In genomic region chr14:105377555-105378182, GRCh38 we compare ENCODE assay signal across 21 cellular contexts. TPM values are rescaled to one million over a fixed set of nuclear protein-coding genes. Genes with fewer than 3 reads are reported as not detected.
"Had no signal": no experiment of that assay in that cellular context is flagged by ENCODE, and none has a peak within 500 bp of the region (broad histone marks: within the 10 kb centered on the region; RNA-seq: fewer than 3 reads in every experiment).

No MANE protein-coding gene starts in this region.

- H3K27ac Mint-ChIP-seq: activated CD8-positive, alpha-beta memory T cell treated with anti-CD3 and anti-CD28 coated beads, Interleukin-2, amount 10 ng/mL, durations not matched to agents 7 days and 5 days; activated naive CD8-positive, alpha-beta T cell treated with anti-CD3 and anti-CD28 coated beads for 36 hours; naive B cell; stimulated activated memory B cell treated with anti-CD40 and anti-IgM and Interleukin-4, amounts not matched to agents 10 μg/mL and 1 μg/mL and 100 μg/mL, for 72 hours had no signal

- H3K27ac ChIP-seq: foreskin keratinocyte, left ventricle myocardium inferior, neutrophil, parathyroid adenoma, sigmoid colon, thoracic aorta, upper lobe of right lung, VCaP had no signal

- H2AFZ ChIP-seq: parathyroid adenoma had no signal

- H3K9me3 ChIP-seq: left ventricle myocardium inferior, mucosa of descending colon, neutrophil, sigmoid colon, thoracic aorta, upper lobe of right lung had no signal

- H3K4me3 Mint-ChIP-seq: activated CD8-positive, alpha-beta memory T cell treated with anti-CD3 and anti-CD28 coated beads, Interleukin-2, amount 10 ng/mL, durations not matched to agents 7 days and 5 days; activated naive CD8-positive, alpha-beta T cell treated with anti-CD3 and anti-CD28 coated beads for 36 hours; activated T-helper 17 cell treated with anti-CD3 and anti-CD28 coated beads, Interleukin-2, amount 50 U/mL, for 72 hours; naive B cell; stimulated activated memory B cell treated with anti-CD40 and anti-IgM and Interleukin-4, amounts not matched to agents 10 μg/mL and 1 μg/mL and 100 μg/mL, for 72 hours had no signal

- H3K36me3 Mint-ChIP-seq: activated CD8-positive, alpha-beta memory T cell treated with anti-CD3 and anti-CD28 coated beads, Interleukin-2, amount 10 ng/mL, durations not matched to agents 7 days and 5 days; activated naive CD8-positive, alpha-beta T cell treated with anti-CD3 and anti-CD28 coated beads for 36 hours; naive B cell had no signal

- DNase-seq: activated CD4-positive, alpha-beta T cell treated with anti-CD3 and anti-CD28 coated beads, Interleukin-2, amount 50 U/mL, for 48 hours; activated CD8-positive, alpha-beta memory T cell treated with anti-CD3 and anti-CD28 coated beads, Interleukin-2, amount 10 ng/mL, durations not matched to agents 7 days and 5 days; activated naive CD4-positive, alpha-beta T cell; activated naive CD8-positive, alpha-beta T cell treated with anti-CD3 and anti-CD28 coated beads for 36 hours; activated T-cell treated with anti-CD3 and anti-CD28 coated beads, Interleukin-2, amount 50 U/mL, for 1 hour; amniotic stem cell; foreskin keratinocyte; hippocampal formation; left ventricle myocardium inferior; mammary epithelial cell; mucosa of descending colon; naive B cell; sigmoid colon; stimulated activated CD4-positive, alpha-beta T cell treated with anti-CD3 and anti-CD28 coated beads, Interleukin-4, amount 100 ng/mL, for 24 hours; upper lobe of right lung had no signal

- H3K9me3 Mint-ChIP-seq: activated T-helper 17 cell treated with anti-CD3 and anti-CD28 coated beads, Interleukin-2, amount 50 U/mL, for 72 hours; stimulated activated memory B cell treated with anti-CD40 and anti-IgM and Interleukin-4, amounts not matched to agents 10 μg/mL and 1 μg/mL and 100 μg/mL, for 72 hours had no signal

- ATAC-seq: activated CD8-positive, alpha-beta memory T cell treated with anti-CD3 and anti-CD28 coated beads, Interleukin-2, amount 10 ng/mL, durations not matched to agents 7 days and 5 days; activated T-helper 17 cell treated with anti-CD3 and anti-CD28 coated beads, Interleukin-2, amount 50 U/mL, for 72 hours; foreskin keratinocyte; mucosa of descending colon; stimulated activated memory B cell treated with anti-CD40 and anti-IgM and Interleukin-4, amounts not matched to agents 10 μg/mL and 1 μg/mL and 100 μg/mL, for 72 hours; upper lobe of right lung had no signal

- H3K4me1 ChIP-seq: foreskin keratinocyte, left ventricle myocardium inferior, parathyroid adenoma, sigmoid colon, upper lobe of right lung had no signal

- H3K4me3 ChIP-seq: left ventricle myocardium inferior, mucosa of descending colon, sigmoid colon, thoracic aorta, upper lobe of right lung had no signal

- H3K27me3 Mint-ChIP-seq: activated CD8-positive, alpha-beta memory T cell treated with anti-CD3 and anti-CD28 coated beads, Interleukin-2, amount 10 ng/mL, durations not matched to agents 7 days and 5 days; activated naive CD8-positive, alpha-beta T cell treated with anti-CD3 and anti-CD28 coated beads for 36 hours; activated T-helper 17 cell treated with anti-CD3 and anti-CD28 coated beads, Interleukin-2, amount 50 U/mL, for 72 hours; naive B cell; stimulated activated memory B cell treated with anti-CD40 and anti-IgM and Interleukin-4, amounts not matched to agents 10 μg/mL and 1 μg/mL and 100 μg/mL, for 72 hours had no signal

- H3K27me3 ChIP-seq: neutrophil, sigmoid colon, upper lobe of right lung had no signal

- H3K9ac ChIP-seq: parathyroid adenoma had no signal

RNA-seq across cellular contexts. Expression of gene TEX22, which starts 20.7 kb away (rescaled TPM):
- total RNA-seq: sigmoid colon, thoracic aorta had no signal
